14 cellular contexts compared by ENCODE assay signal in genomic region chr2:26292646-26293045, GRCh38. TPM values are rescaled to one million over a fixed set of nuclear protein-coding genes. Genes with fewer than 3 reads are reported as not detected.
DNase-seq lines count a peak whose midpoint lies in the region; ATAC-seq and TF ChIP-seq lines count a peak whose summit lies in the region.
"Had no signal": no experiment of that assay in that cellular context is flagged by ENCODE, and none has a peak within 500 bp of the region (broad histone marks: within the 10 kb centered on the region; RNA-seq: fewer than 3 reads in every experiment).

No MANE protein-coding gene starts in this region.

- H3K4me1 Mint-ChIP-seq in neural progenitor cell: peaks cover 13% of the 10 kb centered on the region
- no peaks in the 10 kb centered on the region for H3K4me1 Mint-ChIP-seq in naive thymus-derived CD8-positive, alpha-beta T cell

- H3K9me3 ChIP-seq in fibroblast of lung (ENCODE audit: control insufficient read depth, insufficient read depth, low read depth, low read length): no peaks in the 10 kb centered on the region
- H3K9me3 ChIP-seq in neural progenitor cell (ENCODE audit: low read depth): no peaks in the 10 kb centered on the region
- H3K9me3 ChIP-seq: transverse colon had no signal

- H2AFZ ChIP-seq in fibroblast of lung (ENCODE audit: low read length): no peak overlapping the region
- no peak overlapping the region for H2AFZ ChIP-seq in neural progenitor cell (replicated peaks)

- POLR2A ChIA-PET in naive thymus-derived CD8-positive, alpha-beta T cell (lab: Charles Lee): no interaction called here

- H3K9me3 Mint-ChIP-seq in neural progenitor cell: no peaks in the 10 kb centered on the region
- H3K9me3 Mint-ChIP-seq in naive thymus-derived CD8-positive, alpha-beta T cell: no peaks in the 10 kb centered on the region

- DNase-seq in Caki2 (ENCODE audit: low read depth): peak; percentile 11
- DNase-seq in RKO (ENCODE audit: low spot score): peak; percentile 52
- peak; percentile 28 to 56 for DNase-seq in fibroblast of lung (ENCODE audit: low read depth in 2 of 2)
- no peak for DNase-seq in neural progenitor cell (ENCODE audit: low spot score)
- DNase-seq in NCI-H146 treated with DMSO at 0.1 percent for 48 hours (lab: John Stamatoyannopoulos, UW; ENCODE audit: unreplicated experiment): no peak
- DNase-seq in HK-2 (ENCODE audit: unreplicated experiment): no peak
- DNase-seq in naive thymus-derived CD8-positive, alpha-beta T cell: no peak
- no peak for DNase-seq in kidney glomerular epithelial cell (lab: John Stamatoyannopoulos, UW)
- DNase-seq: activated naive CD4-positive, alpha-beta T cell treated with anti-CD3 and anti-CD28 coated beads, Interleukin-2, amount 50 U/mL, for 16 hours; DMS 273 treated with DMSO at 0.1 percent for 48 hours; midbrain; transverse colon had no signal

- H3K27ac Mint-ChIP-seq in neural progenitor cell: peak overlapping the region; percentile 17
- H3K27ac Mint-ChIP-seq in naive thymus-derived CD8-positive, alpha-beta T cell: peak overlapping the region in 1 of 10 donors; percentile 0

- H3K79me2 ChIP-seq in fibroblast of lung (ENCODE audit: control insufficient read depth, insufficient read depth, low read length): no peaks in the 10 kb centered on the region
- no peaks in the 10 kb centered on the region for H3K79me2 ChIP-seq in neural progenitor cell (ENCODE audit: low read depth)

- H3K27me3 ChIP-seq in fibroblast of lung (ENCODE audit: control insufficient read depth, insufficient read depth, low read length): no peaks in the 10 kb centered on the region
- peaks cover 5% of the 10 kb centered on the region for H3K27me3 ChIP-seq in neural progenitor cell
- H3K27me3 ChIP-seq: transverse colon had no signal

- no peak overlapping the region for H3K9ac ChIP-seq in fibroblast of lung (ENCODE audit: insufficient read depth, low read length)
- no peak overlapping the region for H3K9ac ChIP-seq in neural progenitor cell

- no peaks in the 10 kb centered on the region for H4K20me1 ChIP-seq in fibroblast of lung (ENCODE audit: control insufficient read depth, extremely low read depth, insufficient read depth, low read length)
- H4K20me1 ChIP-seq in neural progenitor cell (ENCODE audit: low read depth): no peaks in the 10 kb centered on the region

- no peak for ATAC-seq in naive thymus-derived CD8-positive, alpha-beta T cell

- peaks cover 8% of the 10 kb centered on the region for H3F3A ChIP-seq in neural progenitor cell (ENCODE audit: low read depth)

- H3K27me3 Mint-ChIP-seq in neural progenitor cell (ENCODE audit: insufficient read depth, low read depth): peaks cover 6% of the 10 kb centered on the region
- H3K27me3 Mint-ChIP-seq in naive thymus-derived CD8-positive, alpha-beta T cell: no peaks in the 10 kb centered on the region

- H3K27ac ChIP-seq in fibroblast of lung (ENCODE audit: insufficient read depth, low read length): no peak overlapping the region
- H3K27ac ChIP-seq in neural progenitor cell: no peak overlapping the region
- H3K27ac ChIP-seq: HL-60, transverse colon had no signal

- H3K4me3 ChIP-seq in fibroblast of lung (replicated peaks in 1 of 4; ENCODE audit: control extremely low read depth in 1 of 4, insufficient read depth in 1 of 4, low read depth in 3 of 4, low read length in 4 of 4) (no peak overlapping the region), neural progenitor cell (no peak overlapping the region)
- H3K4me3 ChIP-seq: transverse colon had no signal

- H3K4me1 ChIP-seq in fibroblast of lung (ENCODE audit: control insufficient read depth, extremely low read depth, insufficient read depth, low read length): peaks cover 2% of the 10 kb centered on the region
- H3K4me1 ChIP-seq in neural progenitor cell: peaks cover 6% of the 10 kb centered on the region
- H3K4me1 ChIP-seq: transverse colon had no signal

- no peak overlapping the region for H3K4me2 ChIP-seq in fibroblast of lung (ENCODE audit: extremely low read depth, insufficient read depth, low read length)
- H3K4me2 ChIP-seq in neural progenitor cell: no peak overlapping the region

- no peak overlapping the region for H3K4me3 Mint-ChIP-seq in neural progenitor cell
- H3K4me3 Mint-ChIP-seq in naive thymus-derived CD8-positive, alpha-beta T cell: no peak overlapping the region

- no peak for TF ChIP-seq CTCF in fibroblast of lung (conservative IDR thresholded peaks at IDR 0.05 in 1 of 2, IDR thresholded peaks at IDR 0.05 in 1 of 2; ENCODE audit: low read depth in 1 of 2, low read length in 2 of 2)
- TF ChIP-seq CTCF in neural progenitor cell (IDR thresholded peaks at IDR 0.05): no peak

- in situ Hi-C loops in Caki2 (cut with HindIII; ENCODE audit: low pct_unique_long_range_greater_than_20kb, low sequenced_read_pairs): no loop called here

- peaks cover 4% of the 10 kb centered on the region for H3K36me3 Mint-ChIP-seq in neural progenitor cell
- H3K36me3 Mint-ChIP-seq in naive thymus-derived CD8-positive, alpha-beta T cell: peaks cover 0 to 15% (median 5%) of the 10 kb centered on the region in 3 donors

- peaks cover 3% of the 10 kb centered on the region for H3K36me3 ChIP-seq in fibroblast of lung (ENCODE audit: control insufficient read depth, insufficient read depth, low read length)
- no peaks in the 10 kb centered on the region for H3K36me3 ChIP-seq in neural progenitor cell

RNA-seq across cellular contexts. Expression of gene HADHB, which starts 47.9 kb away (rescaled TPM):
- 14.7 and 30.8 TPM in 2 replicates for total RNA-seq in Caki2 (2014; rRNA removed; shearing (Covaris generic); ENCODE audit: low replicate concordance)
- total RNA-seq in fibroblast of lung: 129 and 130 TPM in 2 replicates
- 137 and 151 TPM in 2 replicates for polyA plus RNA-seq in fibroblast of lung
- 100 and 104 TPM in 2 replicates for polyA plus RNA-seq in fibroblast of lung (2012)
- polyA minus RNA-seq in fibroblast of lung (ENCODE audit: low replicate concordance): 41.0 and 44.3 TPM in 2 replicates
- 36.5 and 40.6 TPM in 2 replicates for total RNA-seq in neural progenitor cell (ENCODE audit: low replicate concordance)
- total RNA-seq in naive thymus-derived CD8-positive, alpha-beta T cell: 10 to 100 TPM; 58.0 to 58.9 TPM
- 10 to 100 TPM; 80.2 to 93.9 (median 81.2) TPM for polyA plus RNA-seq in naive thymus-derived CD8-positive, alpha-beta T cell

RNA-seq across cellular contexts. Expression of gene HADHA, which starts 48.2 kb away (rescaled TPM):
- 218 and 229 TPM in 2 replicates for total RNA-seq in Caki2 (2014; rRNA removed; shearing (Covaris generic); ENCODE audit: low replicate concordance)
- total RNA-seq in fibroblast of lung (144 and 162 TPM in 2 replicates), neural progenitor cell (ENCODE audit: low replicate concordance) (98.9 and 120 TPM in 2 replicates)
- polyA plus RNA-seq in fibroblast of lung: 155 and 171 TPM in 2 replicates
- 159 and 167 TPM in 2 replicates for polyA plus RNA-seq in fibroblast of lung (2012)
- 181 and 203 TPM in 2 replicates for polyA minus RNA-seq in fibroblast of lung (ENCODE audit: low replicate concordance)
- 10 to 100 TPM; 98.9 to 99.7 TPM for total RNA-seq in naive thymus-derived CD8-positive, alpha-beta T cell
- 100 to 1,000 TPM; 107 to 147 (median 118) TPM for polyA plus RNA-seq in naive thymus-derived CD8-positive, alpha-beta T cell

RNA-seq across cellular contexts. Expression of gene SELENOI, which starts 53.3 kb away (rescaled TPM):
- 15.3 and 19.0 TPM in 2 replicates for total RNA-seq in Caki2 (2014; rRNA removed; shearing (Covaris generic); ENCODE audit: low replicate concordance)
- total RNA-seq in fibroblast of lung (13.1 and 18.8 TPM in 2 replicates), neural progenitor cell (ENCODE audit: low replicate concordance) (32.1 and 51.8 TPM in 2 replicates)
- polyA plus RNA-seq in fibroblast of lung: 10.1 and 11.9 TPM in 2 replicates
- polyA plus RNA-seq in fibroblast of lung (2012): 7.4 and 8.7 TPM in 2 replicates
- 18.8 and 19.8 TPM in 2 replicates for polyA minus RNA-seq in fibroblast of lung (ENCODE audit: low replicate concordance)
- 10 to 100 TPM; 20.7 to 21.5 TPM for total RNA-seq in naive thymus-derived CD8-positive, alpha-beta T cell
- polyA plus RNA-seq in naive thymus-derived CD8-positive, alpha-beta T cell: 1 to 10 TPM; 2.6 to 4.6 (median 4.0) TPM

RNA-seq across cellular contexts. Expression of gene ADGRF3, which starts 53.9 kb away (rescaled TPM):
- 0.23 and 0.68 TPM in 2 replicates for total RNA-seq in Caki2 (2014; rRNA removed; shearing (Covaris generic); ENCODE audit: low replicate concordance)
- under 0.01 TPM in 1 of 2 replicates, not detected in the other for total RNA-seq in fibroblast of lung
- 0.06 and 0.24 TPM in 2 replicates for polyA plus RNA-seq in fibroblast of lung
- 0.05 and 0.07 TPM in 2 replicates for polyA plus RNA-seq in fibroblast of lung (2012)
- not detected in 2 replicates for polyA minus RNA-seq in fibroblast of lung (ENCODE audit: low replicate concordance)
- total RNA-seq in neural progenitor cell (ENCODE audit: low replicate concordance): 0.04 and 0.06 TPM in 2 replicates
- total RNA-seq in naive thymus-derived CD8-positive, alpha-beta T cell: 1 to 10 TPM; 1.5 TPM
- polyA plus RNA-seq in naive thymus-derived CD8-positive, alpha-beta T cell: 1 to 10 TPM in 1 of 3 donors, under 1 TPM in 2; 0.09 to 1.2 (median 0.13) TPM
- total RNA-seq: pulmonary artery endothelial cell, transverse colon had no signal

Comparison
In these comparisons a context has a peak if more than half of its experiments do, and no peak if none do; other contexts are left out.
1. DNase-seq: peak in Caki2 (single experiment), RKO (single experiment) and fibroblast of lung (2 of 2); none in neural progenitor cell (single experiment), NCI-H146 treated with DMSO at 0.1 percent for 48 hours (single experiment), HK-2 (single experiment), naive thymus-derived CD8-positive, alpha-beta T cell (0 of 10) and kidney glomerular epithelial cell (single experiment).